8 cellular contexts compared by ENCODE assay signal in the genomic region with DNA sequence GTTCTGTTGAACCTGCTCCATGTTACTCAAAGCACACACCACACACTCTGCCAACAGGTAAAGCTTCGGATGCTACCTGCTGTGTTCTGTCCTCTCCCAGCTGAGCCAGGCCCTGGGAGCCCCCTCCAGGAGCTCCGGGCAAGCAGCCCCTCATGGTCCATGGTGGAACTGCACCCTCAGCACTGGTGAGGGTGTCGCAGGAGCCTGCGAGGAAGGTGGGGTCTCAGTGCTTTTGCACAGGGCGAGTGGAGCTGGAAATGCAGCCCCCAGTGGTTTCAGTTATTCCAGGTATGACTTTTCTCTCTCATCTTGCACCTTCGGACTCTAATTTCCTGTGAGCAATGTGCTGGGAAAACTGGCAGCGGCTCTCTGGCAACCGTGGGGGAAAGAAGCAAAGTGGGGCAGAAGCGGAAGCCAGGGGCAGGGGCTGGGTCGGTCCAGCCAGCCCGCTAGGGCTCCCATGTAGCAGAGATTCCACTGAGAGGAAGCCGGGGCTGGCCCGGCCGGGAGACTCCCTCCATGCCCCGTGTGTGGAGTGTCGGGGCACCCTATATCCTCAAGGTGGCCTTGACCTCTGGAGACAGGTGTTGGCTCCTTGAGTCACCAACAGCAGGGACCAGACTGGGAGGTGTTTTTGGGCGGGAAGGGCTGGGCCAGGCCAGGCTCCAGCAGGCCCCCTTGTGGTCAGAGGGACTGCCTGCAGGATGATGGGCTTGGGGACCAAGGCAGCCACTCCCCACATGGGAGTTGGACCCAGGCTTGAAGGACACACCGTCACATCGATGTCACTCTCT.
A peak's percentile ranks its signal among the peaks of the same experiment; 100 is the strongest.
DNase-seq lines count a peak whose midpoint lies in the region; ATAC-seq and TF ChIP-seq lines count a peak whose summit lies in the region.

No MANE protein-coding gene starts in this region.

- H3K27me3 Mint-ChIP-seq in T-helper 17 cell (peaks cover 20% of the 10 kb centered on the region), nephron (ENCODE audit: low read depth) (peaks cover 6% of the 10 kb centered on the region)

- H3K4me3 ChIP-seq in HUES64 (ENCODE audit: low read length), result peak overlapping the region; percentile 4; the same call in 1 of the 2 replicates
- H3K4me3 ChIP-seq in colonic mucosa, result no peak overlapping the region

- H3K27ac ChIP-seq in HUES64 (ENCODE audit: low read depth, low read length) (no peak overlapping the region), colonic mucosa (no peak overlapping the region)

- peak; percentile 48 for DNase-seq in GDM1 (lab: John Stamatoyannopoulos, UW)
- peak; percentile 11 to 14 (median 13) for DNase-seq in T-helper 17 cell
- no peak for DNase-seq in colonic mucosa
- no peak for DNase-seq in GM19240 (ENCODE audit: insufficient read length, low spot score)
- no peak for DNase-seq in NCI-H2171 (lab: John Stamatoyannopoulos, UW)

- no peak overlapping the region for H3K9ac ChIP-seq in HUES64 (ENCODE audit: low read depth, low read length)
- no peak overlapping the region for H3K9ac ChIP-seq in colonic mucosa (ENCODE audit: low read depth in 2 of 2, low read length in 2 of 2)

- H3K27ac Mint-ChIP-seq in T-helper 17 cell, result no peak overlapping the region
- no peak overlapping the region for H3K27ac Mint-ChIP-seq in nephron

- peaks cover 12% of the 10 kb centered on the region; the same call in 1 of the 2 replicates for H3K27me3 ChIP-seq in HUES64 (ENCODE audit: insufficient read depth, low read length)
- no peaks in the 10 kb centered on the region for H3K27me3 ChIP-seq in colonic mucosa

- TF ChIP-seq CTCF in colonic mucosa (IDR thresholded peaks at IDR 0.05) (peak; percentile 50), nephron (IDR thresholded peaks at IDR 0.05; ENCODE audit: unreplicated experiment in 3 of 3) (peak; percentile 14 to 31 (median 26))

- H3K9me3 ChIP-seq in HUES64 (ENCODE audit: insufficient read depth, low read depth, low read length) (no peaks in the 10 kb centered on the region), T-helper 17 cell (ENCODE audit: control insufficient read depth, low read length, poor library complexity, severe bottlenecking) (no peaks in the 10 kb centered on the region), colonic mucosa (no peaks in the 10 kb centered on the region)

- peak overlapping the region; percentile 57 for H3K4me3 Mint-ChIP-seq in T-helper 17 cell
- H3K4me3 Mint-ChIP-seq in nephron, result no peak overlapping the region

- H3K4me1 ChIP-seq in HUES64 (ENCODE audit: insufficient read depth, low read length) (no peaks in the 10 kb centered on the region), colonic mucosa (no peaks in the 10 kb centered on the region)

- H3K4me1 Mint-ChIP-seq in T-helper 17 cell (peaks cover 2% of the 10 kb centered on the region), nephron (peaks cover 11% of the 10 kb centered on the region)

- 76% methylated on average over 19 of the region's 19 CpGs for WGBS in HUES64

- ATAC-seq in T-helper 17 cell (peak; percentile 62), HG02678 (IDR thresholded peaks at IDR 0.05; ENCODE audit: unreplicated experiment) (no peak)

- H3K36me3 Mint-ChIP-seq in T-helper 17 cell (ENCODE audit: low read depth), result peaks cover 3% of the 10 kb centered on the region
- H3K36me3 Mint-ChIP-seq in nephron (ENCODE audit: low read depth), result no peaks in the 10 kb centered on the region

- H3K9me3 Mint-ChIP-seq in nephron, result peaks cover 4% of the 10 kb centered on the region

- no peaks in the 10 kb centered on the region for H3K36me3 ChIP-seq in HUES64 (ENCODE audit: insufficient read depth, low read length)
- H3K36me3 ChIP-seq in colonic mucosa, result no peaks in the 10 kb centered on the region

- intact Hi-C loops in colonic mucosa (cut with DNase I), result loop anchor here (2.0 kb wide), 1 partner anchor 95 kb away; no protein-coding TSS in a partner anchor

Comparison
In these comparisons a context has a peak if more than half of its experiments do, and no peak if none do; other contexts are left out.
1. DNase-seq: peak in GDM1 (single experiment) and T-helper 17 cell (3 of 3); none in colonic mucosa (single experiment), GM19240 (single experiment) and NCI-H2171 (single experiment).